21 cellular contexts compared by ENCODE assay signal in the genomic region with DNA sequence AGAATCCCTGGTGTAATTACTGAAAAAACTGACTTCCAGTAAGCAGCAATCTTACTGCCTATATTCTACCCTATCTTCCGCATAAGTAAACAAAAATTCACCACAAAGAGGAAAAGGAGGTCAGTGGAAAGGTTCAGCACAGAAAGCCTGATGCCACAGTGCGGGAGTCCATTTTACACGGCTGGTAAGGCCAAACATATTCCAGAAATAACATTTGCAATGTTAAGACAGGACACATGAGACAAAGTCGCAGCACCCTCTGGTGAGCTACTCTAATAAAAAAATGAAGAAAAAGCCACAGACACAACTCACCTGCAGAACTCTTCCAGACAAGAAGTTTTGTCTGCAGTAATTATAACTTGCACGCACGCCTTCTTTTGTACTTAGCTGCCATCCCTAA.
"Had no signal": no experiment of that assay in that cellular context is flagged by ENCODE, and none has a peak within 500 bp of the region (broad histone marks: within the 10 kb centered on the region; RNA-seq: fewer than 3 reads in every experiment).

No MANE protein-coding gene starts in this region.

- H3K27me3 Mint-ChIP-seq: activated CD4-positive, alpha-beta memory T cell treated with anti-CD3 and anti-CD28 coated beads for 36 hours; activated CD4-positive, alpha-beta T cell treated with anti-CD3 and anti-CD28 coated beads, Interleukin-2, amount 10 ng/mL, durations not matched to agents 7 days and 5 days; activated naive CD4-positive, alpha-beta T cell treated with anti-CD3 and anti-CD28 coated beads, Interleukin-2, amount 10 ng/mL, durations not matched to agents 7 days and 5 days; activated naive CD8-positive, alpha-beta T cell treated with anti-CD3 and anti-CD28 coated beads for 36 hours had no signal

- ATAC-seq: activated T-cell treated with anti-CD3 and anti-CD28 coated beads, Interleukin-2, amount 50 U/mL, for 4 hours had no signal

- H3K4me3 ChIP-seq: PC-9 had no signal

- H2AFZ ChIP-seq: PC-9 had no signal

- H3K9me3 Mint-ChIP-seq: activated CD4-positive, alpha-beta memory T cell treated with anti-CD3 and anti-CD28 coated beads for 36 hours; activated CD4-positive, alpha-beta T cell treated with anti-CD3 and anti-CD28 coated beads, Interleukin-2, amount 10 ng/mL, durations not matched to agents 7 days and 5 days; activated naive CD4-positive, alpha-beta T cell treated with anti-CD3 and anti-CD28 coated beads, Interleukin-2, amount 10 ng/mL, durations not matched to agents 7 days and 5 days; activated naive CD8-positive, alpha-beta T cell treated with anti-CD3 and anti-CD28 coated beads for 36 hours; activated T-cell treated with anti-CD3 and anti-CD28 coated beads, Interleukin-2, amount 50 U/mL, for 4 hours; T-helper 1 cell treated with Interleukin-12 subunit alpha and Interleukin-12 subunit beta and Interleukin-4 antibody, amounts not matched to agents 30 μg/mL and 1 μg/mL, for 36 hours had no signal

- DNase-seq: activated CD4-positive, alpha-beta memory T cell treated with anti-CD3 and anti-CD28 coated beads for 36 hours; activated CD4-positive, alpha-beta T cell treated with anti-CD3 and anti-CD28 coated beads, Interleukin-2, amount 10 ng/mL, durations not matched to agents 7 days and 5 days; activated CD4-positive, CD25-positive, alpha-beta regulatory T cell; activated CD8-positive, alpha-beta memory T cell treated with anti-CD3 and anti-CD28 coated beads for 24 hours; activated gamma-delta T cell; activated naive CD4-positive, alpha-beta T cell treated with anti-CD3 and anti-CD28 coated beads, Interleukin-2, amount 10 ng/mL, durations not matched to agents 7 days and 5 days; activated naive CD8-positive, alpha-beta T cell treated with anti-CD3 and anti-CD28 coated beads for 36 hours; activated T-cell treated with anti-CD3 and anti-CD28 coated beads, Interleukin-2, amount 50 U/mL, for 4 hours; brain microvascular endothelial cell; cerebellar nuclear complex; KG1; NCI-H1092; NCI-H1417; NCI-H2029; NCI-H345; NCI-H510A; NCI-H526 treated with DMSO at 0.1 percent for 48 hours; NCI-H82; PC-9; SHP77 treated with DMSO at 0.1 percent for 48 hours had no signal

- H3K27ac ChIP-seq: brain microvascular endothelial cell, PC-9 had no signal

- H3K27ac Mint-ChIP-seq: activated CD4-positive, alpha-beta memory T cell treated with anti-CD3 and anti-CD28 coated beads for 36 hours; activated CD4-positive, alpha-beta T cell treated with anti-CD3 and anti-CD28 coated beads, Interleukin-2, amount 10 ng/mL, durations not matched to agents 7 days and 5 days; activated naive CD4-positive, alpha-beta T cell treated with anti-CD3 and anti-CD28 coated beads, Interleukin-2, amount 10 ng/mL, durations not matched to agents 7 days and 5 days; activated naive CD8-positive, alpha-beta T cell treated with anti-CD3 and anti-CD28 coated beads for 36 hours; T-helper 1 cell treated with Interleukin-12 subunit alpha and Interleukin-12 subunit beta and Interleukin-4 antibody, amounts not matched to agents 30 μg/mL and 1 μg/mL, for 36 hours had no signal

- H3K4me3 Mint-ChIP-seq: activated CD4-positive, alpha-beta memory T cell treated with anti-CD3 and anti-CD28 coated beads for 36 hours; activated CD4-positive, alpha-beta T cell treated with anti-CD3 and anti-CD28 coated beads, Interleukin-2, amount 10 ng/mL, durations not matched to agents 7 days and 5 days; activated naive CD4-positive, alpha-beta T cell treated with anti-CD3 and anti-CD28 coated beads, Interleukin-2, amount 10 ng/mL, durations not matched to agents 7 days and 5 days; activated naive CD8-positive, alpha-beta T cell treated with anti-CD3 and anti-CD28 coated beads for 36 hours; activated T-cell treated with anti-CD3 and anti-CD28 coated beads, Interleukin-2, amount 50 U/mL, for 4 hours; T-helper 1 cell treated with Interleukin-12 subunit alpha and Interleukin-12 subunit beta and Interleukin-4 antibody, amounts not matched to agents 30 μg/mL and 1 μg/mL, for 36 hours had no signal

- H3K4me2 ChIP-seq: PC-9 had no signal

- H3K27me3 ChIP-seq: brain microvascular endothelial cell had no signal

- H3K4me1 Mint-ChIP-seq: activated naive CD4-positive, alpha-beta T cell treated with anti-CD3 and anti-CD28 coated beads, Interleukin-2, amount 10 ng/mL, durations not matched to agents 7 days and 5 days; activated naive CD8-positive, alpha-beta T cell treated with anti-CD3 and anti-CD28 coated beads for 36 hours had no signal
